Comparison of ENCODE assay signal across 10 cellular contexts in the genomic region with DNA sequence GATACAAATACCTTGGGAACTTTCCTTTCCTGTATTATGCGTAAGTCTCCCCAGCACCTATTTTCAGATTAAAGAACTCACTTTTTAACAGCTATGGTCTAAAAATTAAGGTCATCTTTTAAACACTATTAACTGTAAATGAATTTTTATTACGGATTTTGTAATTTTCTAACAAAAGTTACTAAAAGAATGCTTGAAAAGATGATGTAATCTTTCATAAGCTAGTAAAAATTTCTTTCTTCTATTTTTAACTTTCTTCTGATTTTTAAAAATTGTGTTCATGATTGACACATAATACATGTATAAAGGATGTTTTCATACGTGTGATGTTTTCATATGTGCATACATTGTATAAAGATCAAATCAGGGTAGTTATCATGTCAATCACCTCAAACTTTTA.
"Had no signal": no experiment of that assay in that cellular context is flagged by ENCODE, and none has a peak within 500 bp of the region (broad histone marks: within the 10 kb centered on the region; RNA-seq: fewer than 3 reads in every experiment).

No MANE protein-coding gene starts in this region.

- H3K4me1 Mint-ChIP-seq: IgD-negative memory B cell had no signal

- H3K27ac Mint-ChIP-seq: H9, IgD-negative memory B cell had no signal

- H2AFZ ChIP-seq: GM23248 had no signal

- H3K4me2 ChIP-seq: KMS-11 had no signal

- H3K4me3 ChIP-seq: GM23248 had no signal

- H3K9ac ChIP-seq: GM23248, KMS-11 had no signal

- H3K27ac ChIP-seq: GM23248, KMS-11 had no signal

- H3K4me3 Mint-ChIP-seq: H9, IgD-negative memory B cell had no signal

- FAIRE-seq: H54, HTR-8/SVneo had no signal

- DNase-seq: GM23248, GOT3, H9, HCEC 1CT, Karpas-422, KBM-7 had no signal
